In the genomic region with DNA sequence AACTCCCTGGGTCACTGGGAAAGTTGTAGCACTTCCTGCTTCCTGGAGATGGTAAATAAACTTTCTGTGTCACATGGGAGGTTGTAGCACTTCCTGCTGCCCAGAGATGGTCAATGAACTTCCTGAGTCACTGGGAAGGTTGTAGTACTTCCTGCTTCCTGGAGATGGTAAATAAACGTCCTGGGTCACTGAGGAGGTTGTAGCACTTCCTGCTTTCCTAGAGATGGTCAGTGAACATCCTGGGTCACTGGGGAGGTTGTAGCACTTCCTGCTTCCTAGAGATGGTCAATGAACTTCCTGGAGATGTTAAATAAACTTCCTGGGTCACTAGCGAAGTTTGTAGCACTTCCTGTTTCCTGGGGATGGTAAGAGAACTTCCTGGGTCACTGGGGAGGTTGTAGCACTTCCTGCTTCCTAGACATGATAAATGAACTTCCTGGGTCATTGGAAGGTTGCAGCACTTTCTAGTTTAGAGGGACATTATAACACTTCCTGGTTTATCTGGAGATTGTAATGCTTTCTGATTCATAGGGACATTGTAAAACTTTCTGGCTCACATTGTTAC, we compare ENCODE assay signal across 10 cellular contexts.
DNase-seq lines count a peak whose midpoint lies in the region; ATAC-seq and TF ChIP-seq lines count a peak whose summit lies in the region.
"Had no signal": no experiment of that assay in that cellular context is flagged by ENCODE, and none has a peak within 500 bp of the region (broad histone marks: within the 10 kb centered on the region; RNA-seq: fewer than 3 reads in every experiment).

No MANE protein-coding gene starts in this region.

- TF ChIP-seq EP300 in stomach (IDR thresholded peaks at IDR 0.05): no peak

- H3K9me3 Mint-ChIP-seq in activated CD8-positive, alpha-beta memory T cell treated with anti-CD3 and anti-CD28 coated beads, Interleukin-2, amount 10 ng/mL, durations not matched to agents 7 days and 5 days (ENCODE audit: low read depth): peaks cover 38% of the 10 kb centered on the region
- H3K9me3 Mint-ChIP-seq in glutamatergic neuron (ENCODE audit: unreplicated experiment): peaks cover 2% of the 10 kb centered on the region

- peaks cover 56% of the 10 kb centered on the region for H3K4me1 Mint-ChIP-seq in activated CD8-positive, alpha-beta memory T cell treated with anti-CD3 and anti-CD28 coated beads, Interleukin-2, amount 10 ng/mL, durations not matched to agents 7 days and 5 days
- H3K4me1 Mint-ChIP-seq in glutamatergic neuron (ENCODE audit: low read depth, unreplicated experiment): no peaks in the 10 kb centered on the region

- H3K27me3 ChIP-seq in RWPE2 (ENCODE audit: insufficient read depth, poor library complexity, severe bottlenecking) (no peaks in the 10 kb centered on the region), stomach (no peaks in the 10 kb centered on the region)

- H3K36me3 Mint-ChIP-seq in activated CD8-positive, alpha-beta memory T cell treated with anti-CD3 and anti-CD28 coated beads, Interleukin-2, amount 10 ng/mL, durations not matched to agents 7 days and 5 days: peaks cover 78% of the 10 kb centered on the region
- peaks cover 5% of the 10 kb centered on the region for H3K36me3 Mint-ChIP-seq in glutamatergic neuron (ENCODE audit: unreplicated experiment)

- peak overlapping the region; percentile 46 for H3K4me3 Mint-ChIP-seq in activated CD8-positive, alpha-beta memory T cell treated with anti-CD3 and anti-CD28 coated beads, Interleukin-2, amount 10 ng/mL, durations not matched to agents 7 days and 5 days
- H3K4me3 Mint-ChIP-seq in glutamatergic neuron (ENCODE audit: unreplicated experiment): no peak overlapping the region

- H3K9me3 ChIP-seq in RWPE2 (ENCODE audit: severe bottlenecking): no peaks in the 10 kb centered on the region
- H3K9me3 ChIP-seq in stomach: peaks cover 0 to 23% (median 9%) of the 10 kb centered on the region in 4 donors

- CTCF ChIA-PET in activated CD8-positive, alpha-beta memory T cell treated with anti-CD3 and anti-CD28 coated beads, Interleukin-2, amount 10 ng/mL, durations not matched to agents 7 days and 5 days (lab: Charles Lee): no interaction called here

- H3K4me3 ChIP-seq in RWPE2 (ENCODE audit: severe bottlenecking) (no peak overlapping the region), stomach (no peak overlapping the region)

- intact Hi-C loops in stomach (cut with DNase I; ENCODE audit: low total_unique reads): no loop called here

- 61 to 74% (median 69%) methylated on average over 2 of the region's 2 CpGs for WGBS in stomach, 5 donors

- TF ChIP-seq CTCF in RWPE2 (IDR thresholded peaks at IDR 0.05; ENCODE audit: poor library complexity, severe bottlenecking): no peak
- no peak for TF ChIP-seq CTCF in stomach (IDR thresholded peaks at IDR 0.05)
- TF ChIP-seq CTCF in glutamatergic neuron (IDR thresholded peaks at IDR 0.05; ENCODE audit: partially characterized antibody, unreplicated experiment): no peak

- H3K27ac Mint-ChIP-seq in activated CD8-positive, alpha-beta memory T cell treated with anti-CD3 and anti-CD28 coated beads, Interleukin-2, amount 10 ng/mL, durations not matched to agents 7 days and 5 days: peak overlapping the region; percentile 93
- no peak overlapping the region for H3K27ac Mint-ChIP-seq in glutamatergic neuron (ENCODE audit: unreplicated experiment)

- ATAC-seq in activated CD8-positive, alpha-beta memory T cell treated with anti-CD3 and anti-CD28 coated beads, Interleukin-2, amount 10 ng/mL, durations not matched to agents 7 days and 5 days: peak; percentile 50
- ATAC-seq in RWPE2 (ENCODE audit: low read depth): no peak

- H3K36me3 ChIP-seq in RWPE2 (ENCODE audit: low read depth) (peaks cover 34% of the 10 kb centered on the region), stomach (peaks cover 4 to 49% (median 29%) of the 10 kb centered on the region in 4 donors)

- H3K4me1 ChIP-seq in RWPE2 (ENCODE audit: insufficient read depth, poor library complexity, severe bottlenecking) (no peaks in the 10 kb centered on the region), stomach (no peaks in the 10 kb centered on the region)

- no peaks in the 10 kb centered on the region for H3K27me3 Mint-ChIP-seq in activated CD8-positive, alpha-beta memory T cell treated with anti-CD3 and anti-CD28 coated beads, Interleukin-2, amount 10 ng/mL, durations not matched to agents 7 days and 5 days
- H3K27me3 Mint-ChIP-seq in glutamatergic neuron (ENCODE audit: unreplicated experiment): no peaks in the 10 kb centered on the region

- H3K27ac ChIP-seq in RWPE2 (ENCODE audit: poor library complexity, severe bottlenecking) (peak overlapping the region; percentile 0), epithelial cell of prostate (peak overlapping the region; percentile 26), stomach (peak overlapping the region; percentile 1 to 79 (median 59))

- peak; percentile 65 for DNase-seq in activated CD8-positive, alpha-beta memory T cell treated with anti-CD3 and anti-CD28 coated beads, Interleukin-2, amount 10 ng/mL, durations not matched to agents 7 days and 5 days
- DNase-seq in activated CD8-positive, alpha-beta memory T cell treated with anti-CD3 and anti-CD28 coated beads, Interleukin-2, amount 50 U/mL, for 4 hours: no peak
- DNase-seq in RWPE2 (ENCODE audit: low spot score) (no peak), epithelial cell of prostate (ENCODE audit: low read depth, low spot score) (no peak), stomach (no peak), OCI-M1 (lab: John Stamatoyannopoulos, UW) (no peak), glutamatergic neuron (no peak), D341Med (ENCODE audit: low spot score) (no peak)
- DNase-seq: NCI-H1105 treated with DMSO at 0.1 percent for 48 hours; stimulated activated naive CD4-positive, alpha-beta T cell treated with Interleukin-2 at 50 U/mL for 16 hours had no signal

- TF ChIP-seq POLR2A in stomach (IDR thresholded peaks at IDR 0.05): no peak

Comparison
In these comparisons a context has a peak if more than half of its experiments do, and no peak if none do; other contexts are left out.
1. H3K27ac ChIP-seq: peak in every context shown above with its lines; median percentile 59 in stomach; 26 in epithelial cell of prostate; 0 in RWPE2.